1 cellular context compared by ENCODE assay signal in the genomic region with DNA sequence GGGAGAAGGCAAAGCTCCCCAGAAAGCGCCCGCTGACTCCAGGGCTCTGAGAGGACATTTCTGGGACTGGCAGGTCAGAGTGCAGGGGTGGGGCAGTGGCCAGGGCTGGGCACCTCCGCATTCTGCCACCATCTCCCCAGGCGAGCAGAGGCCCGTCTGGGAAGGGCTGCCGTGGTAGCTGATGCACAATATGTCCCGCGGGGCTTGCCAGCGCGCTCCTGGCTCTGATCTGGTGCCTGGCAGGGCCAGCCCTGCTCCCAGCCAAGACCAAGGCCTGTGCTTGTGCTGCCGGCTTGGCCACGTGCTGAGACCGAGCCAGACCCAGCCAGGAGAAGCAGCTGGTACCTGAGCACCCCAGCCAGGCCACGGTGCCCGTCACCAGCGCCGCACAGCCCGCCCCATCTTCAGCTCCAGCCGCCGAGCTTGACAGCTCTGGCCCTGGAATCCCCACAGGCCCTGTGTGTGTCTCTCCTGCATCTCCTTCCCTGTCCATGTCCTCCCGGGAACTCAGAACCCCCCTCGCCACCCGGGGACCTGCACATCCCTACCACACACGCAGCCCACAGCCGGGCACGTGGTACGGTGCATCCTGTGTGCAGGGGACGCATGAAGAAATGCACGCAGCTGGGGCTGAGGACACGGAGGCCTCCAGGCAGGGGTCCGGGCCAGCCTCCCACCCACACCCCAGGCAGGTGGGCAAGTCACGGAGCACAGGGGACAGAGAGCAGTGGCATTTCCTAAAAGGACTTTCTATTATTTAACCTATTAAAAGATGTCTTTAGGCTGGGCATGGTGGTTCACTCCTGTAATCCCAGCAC.
TF ChIP-seq lines count a peak whose summit lies in the region.

No MANE protein-coding gene starts in this region.

TF ChIP-seq in GM23338, 12 proteins besides CTCF, POLR2A, EP300 and RAD21 (continued from another document):
- TF ChIP-seq, protein P1, sequence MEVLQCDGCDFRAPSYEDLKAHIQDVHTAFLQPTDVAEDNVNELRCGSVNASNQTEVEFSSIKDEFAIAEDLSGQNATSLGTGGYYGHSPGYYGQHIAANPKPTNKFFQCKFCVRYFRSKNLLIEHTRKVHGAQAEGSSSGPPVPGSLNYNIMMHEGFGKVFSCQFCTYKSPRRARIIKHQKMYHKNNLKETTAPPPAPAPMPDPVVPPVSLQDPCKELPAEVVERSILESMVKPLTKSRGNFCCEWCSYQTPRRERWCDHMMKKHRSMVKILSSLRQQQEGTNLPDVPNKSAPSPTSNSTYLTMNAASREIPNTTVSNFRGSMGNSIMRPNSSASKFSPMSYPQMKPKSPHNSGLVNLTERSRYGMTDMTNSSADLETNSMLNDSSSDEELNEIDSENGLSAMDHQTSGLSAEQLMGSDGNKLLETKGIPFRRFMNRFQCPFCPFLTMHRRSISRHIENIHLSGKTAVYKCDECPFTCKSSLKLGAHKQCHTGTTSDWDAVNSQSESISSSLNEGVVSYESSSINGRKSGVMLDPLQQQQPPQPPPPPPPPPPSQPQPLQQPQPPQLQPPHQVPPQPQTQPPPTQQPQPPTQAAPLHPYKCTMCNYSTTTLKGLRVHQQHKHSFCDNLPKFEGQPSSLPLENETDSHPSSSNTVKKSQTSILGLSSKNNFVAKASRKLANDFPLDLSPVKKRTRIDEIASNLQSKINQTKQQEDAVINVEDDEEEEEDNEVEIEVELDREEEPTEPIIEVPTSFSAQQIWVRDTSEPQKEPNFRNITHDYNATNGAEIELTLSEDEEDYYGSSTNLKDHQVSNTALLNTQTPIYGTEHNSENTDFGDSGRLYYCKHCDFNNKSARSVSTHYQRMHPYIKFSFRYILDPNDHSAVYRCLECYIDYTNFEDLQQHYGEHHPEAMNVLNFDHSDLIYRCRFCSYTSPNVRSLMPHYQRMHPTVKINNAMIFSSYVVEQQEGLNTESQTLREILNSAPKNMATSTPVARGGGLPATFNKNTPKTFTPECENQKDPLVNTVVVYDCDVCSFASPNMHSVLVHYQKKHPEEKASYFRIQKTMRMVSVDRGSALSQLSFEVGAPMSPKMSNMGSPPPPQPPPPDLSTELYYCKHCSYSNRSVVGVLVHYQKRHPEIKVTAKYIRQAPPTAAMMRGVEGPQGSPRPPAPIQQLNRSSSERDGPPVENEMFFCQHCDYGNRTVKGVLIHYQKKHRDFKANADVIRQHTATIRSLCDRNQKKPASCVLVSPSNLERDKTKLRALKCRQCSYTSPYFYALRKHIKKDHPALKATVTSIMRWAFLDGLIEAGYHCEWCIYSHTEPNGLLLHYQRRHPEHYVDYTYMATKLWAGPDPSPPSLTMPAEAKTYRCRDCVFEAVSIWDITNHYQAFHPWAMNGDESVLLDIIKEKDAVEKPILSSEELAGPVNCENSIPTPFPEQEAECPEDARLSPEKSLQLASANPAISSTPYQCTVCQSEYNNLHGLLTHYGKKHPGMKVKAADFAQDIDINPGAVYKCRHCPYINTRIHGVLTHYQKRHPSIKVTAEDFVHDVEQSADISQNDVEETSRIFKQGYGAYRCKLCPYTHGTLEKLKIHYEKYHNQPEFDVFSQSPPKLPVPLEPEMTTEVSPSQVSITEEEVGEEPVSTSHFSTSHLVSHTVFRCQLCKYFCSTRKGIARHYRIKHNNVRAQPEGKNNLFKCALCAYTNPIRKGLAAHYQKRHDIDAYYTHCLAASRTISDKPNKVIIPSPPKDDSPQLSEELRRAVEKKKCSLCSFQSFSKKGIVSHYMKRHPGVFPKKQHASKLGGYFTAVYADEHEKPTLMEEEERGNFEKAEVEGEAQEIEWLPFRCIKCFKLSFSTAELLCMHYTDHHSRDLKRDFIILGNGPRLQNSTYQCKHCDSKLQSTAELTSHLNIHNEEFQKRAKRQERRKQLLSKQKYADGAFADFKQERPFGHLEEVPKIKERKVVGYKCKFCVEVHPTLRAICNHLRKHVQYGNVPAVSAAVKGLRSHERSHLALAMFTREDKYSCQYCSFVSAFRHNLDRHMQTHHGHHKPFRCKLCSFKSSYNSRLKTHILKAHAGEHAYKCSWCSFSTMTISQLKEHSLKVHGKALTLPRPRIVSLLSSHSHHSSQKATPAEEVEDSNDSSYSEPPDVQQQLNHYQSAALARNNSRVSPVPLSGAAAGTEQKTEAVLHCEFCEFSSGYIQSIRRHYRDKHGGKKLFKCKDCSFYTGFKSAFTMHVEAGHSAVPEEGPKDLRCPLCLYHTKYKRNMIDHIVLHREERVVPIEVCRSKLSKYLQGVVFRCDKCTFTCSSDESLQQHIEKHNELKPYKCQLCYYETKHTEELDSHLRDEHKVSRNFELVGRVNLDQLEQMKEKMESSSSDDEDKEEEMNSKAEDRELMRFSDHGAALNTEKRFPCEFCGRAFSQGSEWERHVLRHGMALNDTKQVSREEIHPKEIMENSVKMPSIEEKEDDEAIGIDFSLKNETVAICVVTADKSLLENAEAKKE (CRISPR knock-in tag; IDR thresholded peaks at IDR 0.05) = no peak
- TF ChIP-seq CREB1 (CRISPR knock-in tag; IDR thresholded peaks at IDR 0.05; ENCODE audit: low read depth) = no peak
